ENCODE assay signal across 8 cellular contexts in genomic region chr2:178450574-178451429, GRCh38. TPM values are rescaled to one million over a fixed set of nuclear protein-coding genes. Genes with fewer than 3 reads are reported as not detected.
A peak's percentile ranks its signal among the peaks of the same experiment; 100 is the strongest.
DNase-seq lines count a peak whose midpoint lies in the region; ATAC-seq and TF ChIP-seq lines count a peak whose summit lies in the region.

Gene PJVK (plus strand): TSS chr2:178451378. CDS start chr2:178453410, 2,032 bp downstream.
Gene PRKRA (minus strand): TSS chr2:178451175. CDS start chr2:178451030, 145 bp downstream.

- H3K4me3 Mint-ChIP-seq in WTC11 (peak within 1 kb of the TSS; percentile 85), immature natural killer cell (peak within 1 kb of the TSS; percentile 88 to 94 (median 90))

- POLR2A ChIA-PET in WTC11 (lab: Charles Lee): interaction anchor here (0.6 to 2.1 kb wide), 12 partner anchors 10 to 333 kb away, joined by 3 to 20 read pairs (median 4); partner anchors contain the start of gene FKBP7

- in situ Hi-C loops in GM18951 (cut with MboI; ENCODE audit: low sequenced_read_pairs, unreplicated experiment): no loop called here

- H3K4me1 Mint-ChIP-seq in WTC11 (peaks cover 20% of the 10 kb centered on the region), immature natural killer cell (peaks cover 24 to 32% of the 10 kb centered on the region in 2 donors)

- H3K4me3 ChIP-seq in cardiac fibroblast (replicated peaks in 1 of 2; ENCODE audit: low read depth in 2 of 2, low read length in 2 of 2): peak within 1 kb of the TSS; percentile 82 to 91

- ATAC-seq in HG03175 (IDR thresholded peaks at IDR 0.05; ENCODE audit: unreplicated experiment) (peak; percentile 85), WTC11 (peak; percentile 93)

- TF ChIP-seq CTCF in WTC11 (IDR thresholded peaks at IDR 0.05) (no peak), cardiac fibroblast (IDR thresholded peaks at IDR 0.05; ENCODE audit: low read depth, low read length) (no peak)

- peaks cover 27% of the 10 kb centered on the region for H3K36me3 Mint-ChIP-seq in WTC11
- H3K36me3 Mint-ChIP-seq in immature natural killer cell: peaks cover 4 to 17% (median 4%) of the 10 kb centered on the region in 3 donors

- CTCF ChIA-PET in WTC11 (lab: Charles Lee): interaction anchor here (0.6 to 2.2 kb wide), 9 partner anchors 12 to 1368 kb away, joined by 3 to 14 read pairs (median 4); partner anchors contain the start of genes PLEKHA3 and RBM45

- peak within 1 kb of the TSS; percentile 100 for H3K27ac Mint-ChIP-seq in WTC11
- H3K27ac Mint-ChIP-seq in immature natural killer cell: peak within 1 kb of the TSS; percentile 79 to 96 (median 92)

- H3K27me3 Mint-ChIP-seq in WTC11 (ENCODE audit: low read depth) (no peaks in the 10 kb centered on the region), immature natural killer cell (ENCODE audit: low read depth in 3 of 3) (peaks cover 10 to 17% (median 12%) of the 10 kb centered on the region in 3 donors)

- peaks cover 7% of the 10 kb centered on the region for H3K9me3 Mint-ChIP-seq in WTC11
- H3K9me3 Mint-ChIP-seq in immature natural killer cell: no peaks in the 10 kb centered on the region

- peak; percentile 95 for TF ChIP-seq POLR2A in GM18951 (IDR thresholded peaks at IDR 0.05; ENCODE audit: extremely low read depth, insufficient read depth, insufficient read length)

- DNase-seq in AG08396 (ENCODE audit: low spot score) (peak; percentile 99), NCI-H2227 treated with DMSO at 0.1 percent for 48 hours (lab: John Stamatoyannopoulos, UW) (peak; percentile 99), WTC11 (ENCODE audit: low spot score) (peak; percentile 96), cardiac fibroblast (ENCODE audit: low read depth in 2 of 2) (peak; percentile 97 to 99), immature natural killer cell (peak; percentile 95 to 96 (median 96)), smooth muscle cell of the brain vasculature (ENCODE audit: low read depth, low spot score) (peak; percentile 95)

TF ChIP-seq in WTC11, 78 proteins besides CTCF, POLR2A, EP300 and RAD21 (continues in another document):
- TF ChIP-seq GABPB1 (CRISPR knock-in tag; IDR thresholded peaks at IDR 0.05): peak; percentile 79
- TF ChIP-seq ETV6 (CRISPR knock-in tag; IDR thresholded peaks at IDR 0.05): peak; percentile 30; the same call in 1 of the 2 replicates
- TF ChIP-seq JAZF1 (CRISPR knock-in tag; IDR thresholded peaks at IDR 0.05): no peak
- peak; percentile 80; the same call in 1 of the 2 replicates for TF ChIP-seq AFF4 (CRISPR knock-in tag; IDR thresholded peaks at IDR 0.05; ENCODE audit: borderline replicate concordance)
- TF ChIP-seq NR3C1 (CRISPR knock-in tag; conservative IDR thresholded peaks at IDR 0.05; ENCODE audit: low read depth): no peak
- peak; percentile 73; the same call in 1 of the 2 replicates for TF ChIP-seq HMGXB4 (CRISPR knock-in tag; IDR thresholded peaks at IDR 0.05)
- no peak for TF ChIP-seq ATF2 (CRISPR knock-in tag; IDR thresholded peaks at IDR 0.05; ENCODE audit: borderline replicate concordance, low read depth)
- no peak for TF ChIP-seq MYBL2 (CRISPR knock-in tag; IDR thresholded peaks at IDR 0.05)
- no peak for TF ChIP-seq PREB (CRISPR knock-in tag; IDR thresholded peaks at IDR 0.05; ENCODE audit: borderline replicate concordance)
- peak; percentile 29; the same call in 1 of the 2 replicates for TF ChIP-seq ZBTB43 (CRISPR knock-in tag; IDR thresholded peaks at IDR 0.05)
- peak; percentile 56; the same call in 1 of the 2 replicates for TF ChIP-seq ZNF416 (CRISPR knock-in tag; IDR thresholded peaks at IDR 0.05)
- 0 out of 2 replicates have a peak, but pooled peaks have one; percentile 62 for TF ChIP-seq ZNF512 (CRISPR knock-in tag; IDR thresholded peaks at IDR 0.05; ENCODE audit: borderline replicate concordance)

RNA-seq across cellular contexts. Expression of gene PJVK, which starts in this region (rescaled TPM):
- 2.5 to 6.8 TPM (median 4.4 TPM) in 3 replicates for total RNA-seq in WTC11 (2021)
- polyA plus RNA-seq in immature natural killer cell: under 1 TPM in 1 of 3 donors, not detected in 2; 0.19 TPM

RNA-seq across cellular contexts. Expression of gene PRKRA, which starts in this region (rescaled TPM):
- 55.4 to 57.6 TPM (median 55.4 TPM) in 3 replicates for total RNA-seq in WTC11 (2021)
- 10 to 100 TPM; 37.7 to 57.7 (median 39.6) TPM for polyA plus RNA-seq in immature natural killer cell

Comparison
In these comparisons a context has a peak if more than half of its experiments do, and no peak if none do; other contexts are left out.
1. Peak in every context shown above with its lines: DNase-seq, ATAC-seq and H3K4me3 ChIP-seq.